ENCODE assay signal across 18 cellular contexts in genomic region chr21:34522284-34522683, GRCh38. TPM values are rescaled to one million over a fixed set of nuclear protein-coding genes. Genes with fewer than 3 reads are reported as not detected.
A peak's percentile ranks its signal among the peaks of the same experiment; 100 is the strongest.
DNase-seq lines count a peak whose midpoint lies in the region; ATAC-seq and TF ChIP-seq lines count a peak whose summit lies in the region.
"Had no signal": no experiment of that assay in that cellular context is flagged by ENCODE, and none has a peak within 500 bp of the region (broad histone marks: within the 10 kb centered on the region; RNA-seq: fewer than 3 reads in every experiment).

No MANE protein-coding gene starts in this region.

- H4K91ac ChIP-seq in mesenchymal stem cell (ENCODE audit: low read length), result no peak overlapping the region

- no peak overlapping the region for H2BK5ac ChIP-seq in mesenchymal stem cell (ENCODE audit: low read depth, low read length, poor library complexity, severe bottlenecking)

- CTCF ChIA-PET in mammary epithelial cell (lab: Charles Lee; ENCODE audit: low non-redundant PET), result no interaction called here

- H3K9ac ChIP-seq in mammary epithelial cell (ENCODE audit: insufficient read depth, low read length) (no peak overlapping the region), mesenchymal stem cell (ENCODE audit: low read length) (no peak overlapping the region)
- H3K9ac ChIP-seq: KMS-11 had no signal

- no peak overlapping the region for H3K4ac ChIP-seq in mesenchymal stem cell (ENCODE audit: low read depth in 1 of 2, low read length in 2 of 2)

- H3K23ac ChIP-seq in mesenchymal stem cell (ENCODE audit: low read length in 2 of 2), result no peak overlapping the region

- in situ Hi-C loops in mammary epithelial cell (cut with MboI; ENCODE audit: low sequenced_read_pairs in 2 of 2) (no loop called here), transverse colon (cut with MboI; ENCODE audit: low pct_ligation_motif_present in 1 of 4, low pct_unique_long_range_greater_than_20kb in 1 of 4, low sequenced_read_pairs in 3 of 4) (no loop called here)

- TF ChIP-seq EP300 in transverse colon (IDR thresholded peaks at IDR 0.05; ENCODE audit: low read depth), result no peak

- no peak overlapping the region for H2BK12ac ChIP-seq in mesenchymal stem cell (ENCODE audit: low read length in 2 of 2)

- H3K27me3 ChIP-seq in breast epithelium, result no peaks in the 10 kb centered on the region
- no peaks in the 10 kb centered on the region for H3K27me3 ChIP-seq in mammary epithelial cell (ENCODE audit: insufficient read depth, low read length)
- no peaks in the 10 kb centered on the region for H3K27me3 ChIP-seq in body of pancreas
- H3K27me3 ChIP-seq in mesenchymal stem cell (ENCODE audit: control insufficient read depth in 1 of 2, insufficient read depth in 1 of 2, low read length in 2 of 2), result no peaks in the 10 kb centered on the region
- no peaks in the 10 kb centered on the region for H3K27me3 ChIP-seq in transverse colon
- H3K27me3 ChIP-seq: upper lobe of right lung had no signal

- H4K8ac ChIP-seq in mesenchymal stem cell (ENCODE audit: low read length), result peak overlapping the region; percentile 50

- intact Hi-C loops in breast epithelium (cut with DNase I; ENCODE audit: low total_unique reads), result no loop called here
- intact Hi-C loops in mammary epithelial cell (cut with micrococcal nuclease), result no loop called here
- intact Hi-C loops in body of pancreas (cut with DNase I), result no loop called here
- intact Hi-C loops in transverse colon (cut with DNase I; ENCODE audit: low total_unique reads), result no loop called here

- H3K9me3 ChIP-seq in breast epithelium (no peaks in the 10 kb centered on the region), mammary epithelial cell (replicated peaks; ENCODE audit: insufficient read depth, low read length) (no peaks in the 10 kb centered on the region), body of pancreas (no peaks in the 10 kb centered on the region), mesenchymal stem cell (ENCODE audit: control insufficient read depth, low read length) (no peaks in the 10 kb centered on the region), transverse colon (no peaks in the 10 kb centered on the region)
- H3K9me3 ChIP-seq: upper lobe of right lung had no signal

- no peak overlapping the region for H2AK5ac ChIP-seq in mesenchymal stem cell (ENCODE audit: low read length, severe bottlenecking)

- no peak for ATAC-seq in body of pancreas
- no peak for ATAC-seq in HG03378 (IDR thresholded peaks at IDR 0.05; ENCODE audit: unreplicated experiment)
- ATAC-seq in HG02763 (IDR thresholded peaks at IDR 0.05; ENCODE audit: unreplicated experiment), result no peak

- no TSS peak for BruUV-seq in mammary epithelial cell (replicated peaks; lab: Mats Ljungman, UMichigan)

- TF ChIP-seq CTCF in breast epithelium (IDR thresholded peaks at IDR 0.05) (no peak), mammary epithelial cell (conservative IDR thresholded peaks at IDR 0.05 in 1 of 2, IDR thresholded peaks at IDR 0.05 in 1 of 2; ENCODE audit: extremely low read depth in 1 of 2, insufficient read depth in 1 of 2, low read depth in 1 of 2, low read length in 2 of 2) (no peak), body of pancreas (IDR thresholded peaks at IDR 0.05) (no peak), transverse colon (IDR thresholded peaks at IDR 0.05) (no peak)

- no peaks in the 10 kb centered on the region for H4K20me1 ChIP-seq in mammary epithelial cell (ENCODE audit: insufficient read depth, low read length)

- no peak overlapping the region for H3K4me2 ChIP-seq in mammary epithelial cell (ENCODE audit: insufficient read depth, low read depth, low read length)
- no peak overlapping the region for H3K4me2 ChIP-seq in mesenchymal stem cell (ENCODE audit: low read length, poor library complexity, severe bottlenecking)
- H3K4me2 ChIP-seq: KMS-11 had no signal

- TF ChIP-seq POLR2A in breast epithelium (IDR thresholded peaks at IDR 0.05) (no peak), body of pancreas (IDR thresholded peaks at IDR 0.05) (no peak), transverse colon (IDR thresholded peaks at IDR 0.05) (no peak)

- DNase-seq in breast epithelium (ENCODE audit: low spot score in 2 of 2) (no peak), mammary epithelial cell (no peak), body of pancreas (peak in 2 of 4 donors; percentile 30 to 31), mesenchymal stem cell (no peak), transverse colon (peak; percentile 61), RKO (ENCODE audit: low spot score) (no peak)
- DNase-seq: DMS79 treated with DMSO at 0.1 percent for 48 hours; effector CD4-positive, alpha-beta T cell; H9; NCI-H1048; NCI-H82; upper lobe of right lung had no signal

- no peak overlapping the region for H3K18ac ChIP-seq in mesenchymal stem cell (ENCODE audit: low read depth in 1 of 2, low read length in 2 of 2)

- H2BK15ac ChIP-seq in mesenchymal stem cell (ENCODE audit: low read depth, poor library complexity, severe bottlenecking), result no peak overlapping the region

- dilution Hi-C loops in mammary epithelial cell (cut with HindIII; ENCODE audit: low sequenced_read_pairs), result loop anchor here (5.0 kb wide), 1 partner anchor 55 kb away; no protein-coding TSS in a partner anchor

- no peaks in the 10 kb centered on the region for H3K36me3 ChIP-seq in breast epithelium
- H3K36me3 ChIP-seq in mammary epithelial cell (ENCODE audit: insufficient read depth, low read length), result no peaks in the 10 kb centered on the region
- peaks cover 0 to 6% of the 10 kb centered on the region in 2 donors for H3K36me3 ChIP-seq in body of pancreas (replicated peaks in 1 of 2; ENCODE audit: insufficient read depth in 1 of 2, low read depth in 2 of 2)
- H3K36me3 ChIP-seq in mesenchymal stem cell (ENCODE audit: control insufficient read depth in 1 of 2, insufficient read depth in 2 of 2, low read depth in 1 of 2, low read length in 2 of 2), result peaks cover 51 to 59% of the 10 kb centered on the region in 2 experiments
- H3K36me3 ChIP-seq in transverse colon, result peaks cover 0 to 10% (median 2%) of the 10 kb centered on the region in 4 donors

- H2AFZ ChIP-seq in mammary epithelial cell (ENCODE audit: low read depth, low read length) (no peak overlapping the region), mesenchymal stem cell (ENCODE audit: low read depth, low read length) (no peak overlapping the region)

- WGBS in mammary epithelial cell (ENCODE audit: low coverage, missing lambda C conversion rate), result 51% methylated on average over 6 of the region's 6 CpGs
- 41 to 42% methylated on average over 5 to 6 of the region's 6 CpGs for WGBS in body of pancreas, 2 donors
- 80% methylated on average over 6 of the region's 6 CpGs for WGBS in mesenchymal stem cell
- 58 to 79% methylated on average over 2 to 6 of the region's 6 CpGs for WGBS in transverse colon (ENCODE audit: low coverage in 1 of 2), 2 donors

- H3K4me1 ChIP-seq in breast epithelium, result peaks cover 0 to 5% of the 10 kb centered on the region in 2 donors
- H3K4me1 ChIP-seq in mammary epithelial cell (ENCODE audit: insufficient read depth, low read length), result peaks cover 9% of the 10 kb centered on the region
- peaks cover 44% of the 10 kb centered on the region for H3K4me1 ChIP-seq in body of pancreas
- peaks cover 37% of the 10 kb centered on the region for H3K4me1 ChIP-seq in mesenchymal stem cell (ENCODE audit: control insufficient read depth, insufficient read depth, low read depth, low read length)
- H3K4me1 ChIP-seq in transverse colon, result peaks cover 17 to 53% (median 48%) of the 10 kb centered on the region in 4 donors

- H3K27ac ChIP-seq in breast epithelium (peak overlapping the region; percentile 70 to 91), mammary epithelial cell (ENCODE audit: insufficient read depth, low read depth, low read length) (no peak overlapping the region), body of pancreas (peak overlapping the region; percentile 4 to 97 (median 49)), mesenchymal stem cell (ENCODE audit: low read length, poor library complexity, severe bottlenecking) (peak overlapping the region; percentile 13), transverse colon (peak overlapping the region; percentile 89 to 97 (median 94))
- H3K27ac ChIP-seq: C4-2B, KMS-11, upper lobe of right lung had no signal

- H3K4me3 ChIP-seq in breast epithelium (peak overlapping the region in 1 of 3 donors; percentile 4), mammary epithelial cell (replicated peaks in 1 of 3; ENCODE audit: insufficient read depth in 1 of 3, low read depth in 2 of 3, low read length in 3 of 3) (no peak overlapping the region), body of pancreas (no peak overlapping the region), mesenchymal stem cell (ENCODE audit: insufficient read depth in 1 of 2, low read depth in 1 of 2, low read length in 2 of 2) (no peak overlapping the region), transverse colon (no peak overlapping the region)
- H3K4me3 ChIP-seq: upper lobe of right lung had no signal

- peaks cover 10% of the 10 kb centered on the region for H3K79me1 ChIP-seq in mesenchymal stem cell (replicated peaks; ENCODE audit: low read length, poor library complexity, severe bottlenecking)

- H3K79me2 ChIP-seq in mammary epithelial cell (ENCODE audit: insufficient read depth, low read length), result peaks cover 9% of the 10 kb centered on the region

- no peak overlapping the region for H3K14ac ChIP-seq in mesenchymal stem cell (ENCODE audit: low read length in 2 of 2)

- no peak overlapping the region for H2BK120ac ChIP-seq in mesenchymal stem cell (ENCODE audit: low read depth, low read length)

RNA-seq across cellular contexts. Expression of gene KCNE1, which starts 10.3 kb away (rescaled TPM):
- 1 to 10 TPM; 1.6 to 6.7 (median 2.2) TPM for total RNA-seq in breast epithelium
- total RNA-seq in mammary epithelial cell, result under 1 TPM; 0.19 to 0.33 TPM
- 0.08 TPM for polyA plus RNA-seq in mammary epithelial cell
- polyA minus RNA-seq in mammary epithelial cell, result not detected
- 1 to 10 TPM in 1 of 2 donors, not detected in 1; 1.0 TPM for total RNA-seq in body of pancreas
- 0.19 TPM for polyA plus RNA-seq in mesenchymal stem cell (2013, experiment 1 of 2)
- 0.23 TPM for polyA plus RNA-seq in mesenchymal stem cell (2013, experiment 2 of 2)
- 1 to 10 TPM in 3 of 4 donors, not detected in 1; 1.5 to 2.6 (median 2.4) TPM for total RNA-seq in transverse colon
- total RNA-seq: kidney epithelial cell, RPMI7951 had no signal
